Comparison of ENCODE assay signal across 17 cellular contexts in genomic region chr10:35928760-35929159, GRCh38.
"Had no signal": no experiment of that assay in that cellular context is flagged by ENCODE, and none has a peak within 500 bp of the region (broad histone marks: within the 10 kb centered on the region; RNA-seq: fewer than 3 reads in every experiment).

No MANE protein-coding gene starts in this region.

- H3K4me3 ChIP-seq: gastrocnemius medialis, hepatocyte, neural progenitor cell, ovary, right lobe of liver, testis, tibial nerve, upper lobe of right lung, vagina had no signal

- H3K36me3 ChIP-seq: gastrocnemius medialis, neural progenitor cell, ovary, right lobe of liver, tibial nerve, upper lobe of right lung, vagina had no signal

- H3K9me3 ChIP-seq: gastrocnemius medialis, ovary, right lobe of liver, testis, tibial nerve, upper lobe of right lung, vagina had no signal

- ATAC-seq: left colon; natural killer cell; right lobe of liver; stimulated activated memory B cell treated with anti-CD40 and anti-IgM and Interleukin-4, amounts not matched to agents 10 μg/mL and 1 μg/mL and 100 μg/mL, for 72 hours; upper lobe of right lung had no signal

- H3K27me3 ChIP-seq: gastrocnemius medialis, hepatocyte, neural progenitor cell, ovary, right lobe of liver, testis, tibial nerve, upper lobe of right lung, vagina had no signal

- DNase-seq: effector memory CD4-positive, alpha-beta T cell; gastrocnemius medialis; glutamatergic neuron; kidney; left colon; natural killer cell; nucleus accumbens; ovary; right lobe of liver; stimulated activated CD4-positive, alpha-beta T cell treated with anti-CD3 and anti-CD28 coated beads, Interleukin-4, amount 100 ng/mL, for 1 hour; testis; upper lobe of right lung had no signal

- H3K4me1 ChIP-seq: gastrocnemius medialis, upper lobe of right lung, vagina had no signal

- H3K27ac ChIP-seq: gastrocnemius medialis, hepatocyte, neural progenitor cell, ovary, right lobe of liver, testis, tibial nerve, upper lobe of right lung, vagina had no signal
